In the genomic region with DNA sequence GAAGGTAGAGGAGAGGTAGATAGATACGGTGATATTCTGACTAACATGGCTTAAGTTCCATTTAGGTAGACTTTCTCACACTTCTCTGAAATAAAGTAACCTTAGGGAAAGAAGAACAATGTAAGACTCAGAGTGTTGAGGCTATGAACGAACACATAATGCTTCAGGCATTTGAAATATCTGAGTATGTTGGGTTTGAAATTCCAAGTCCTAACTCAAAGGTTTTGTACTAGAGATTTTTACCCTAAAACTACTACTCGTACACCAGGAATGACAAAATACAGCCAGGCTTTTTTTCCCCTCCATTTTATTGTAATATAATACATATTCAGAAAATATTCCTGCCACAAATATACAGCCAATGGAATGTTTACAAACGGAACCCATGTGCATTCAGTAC, we compare ENCODE assay signal across 17 cellular contexts.
A peak's percentile ranks its signal among the peaks of the same experiment; 100 is the strongest.
DNase-seq lines count a peak whose midpoint lies in the region; ATAC-seq, FAIRE-seq and TF ChIP-seq lines count a peak whose summit lies in the region.
"Had no signal": no experiment of that assay in that cellular context is flagged by ENCODE, and none has a peak within 500 bp of the region (broad histone marks: within the 10 kb centered on the region; RNA-seq: fewer than 3 reads in every experiment).

No MANE protein-coding gene starts in this region.

- POLR2A ChIA-PET in IMR-90 (lab: Charles Lee; ENCODE audit: unreplicated experiment): no interaction called here

- intact Hi-C loops in IMR-90 (cut with micrococcal nuclease) (no loop called here), head of caudate nucleus (cut with DNase I) (no loop called here)

- CTCF ChIA-PET in IMR-90 (lab: Yijun Ruan, JAX): interaction anchor here (0.6 to 0.7 kb wide), 2 partner anchors 10 to 255 kb away, joined by 3 to 4 read pairs; no protein-coding TSS in a partner anchor

- H4K8ac ChIP-seq in IMR-90 (ENCODE audit: low read depth in 2 of 2, low read length in 2 of 2) (peak overlapping the region; percentile 48 to 80), mesenchymal stem cell (ENCODE audit: low read length) (no peak overlapping the region)

- H2AFZ ChIP-seq in IMR-90 (replicated peaks; ENCODE audit: low read length, poor library complexity) (peak overlapping the region; percentile 75), mesenchymal stem cell (ENCODE audit: low read depth, low read length) (no peak overlapping the region)

- H2BK120ac ChIP-seq in IMR-90 (ENCODE audit: low read depth, low read length) (peak overlapping the region; percentile 96), mesenchymal stem cell (ENCODE audit: low read depth, low read length) (no peak overlapping the region)

- peaks cover 3% of the 10 kb centered on the region; the same call in 1 of the 2 replicates for H3K9me1 ChIP-seq in IMR-90 (ENCODE audit: insufficient read depth, low read length)

- H3K56ac ChIP-seq in IMR-90 (ENCODE audit: extremely low read depth, insufficient read depth, low read length): no peak overlapping the region

- H4K5ac ChIP-seq in IMR-90 (ENCODE audit: low read depth, low read length): peak overlapping the region; percentile 22; the same call in 1 of the 2 replicates

- WGBS in IMR-90 (ENCODE audit: extremely low coverage in 2 of 2, insufficient read length in 1 of 2), 2 experiments: 40% methylated on average over 1 of the region's 4 CpGs; no CpG with 5 or more reads in 1 of the 2 experiments
- WGBS in mesenchymal stem cell: 40% methylated on average over 3 of the region's 4 CpGs

- H3K14ac ChIP-seq in IMR-90 (replicated peaks; ENCODE audit: low read depth, low read length) (peak overlapping the region; percentile 82; the same call in 1 of the 2 replicates), mesenchymal stem cell (ENCODE audit: low read length in 2 of 2) (no peak overlapping the region)

- H3K9me3 ChIP-seq in IMR-90 (ENCODE audit: control insufficient read depth, insufficient read depth, low read length) (no peaks in the 10 kb centered on the region), mesenchymal stem cell (ENCODE audit: control insufficient read depth, low read length) (no peaks in the 10 kb centered on the region), right atrium auricular region (no peaks in the 10 kb centered on the region)
- H3K9me3 ChIP-seq: colonic mucosa, esophagus muscularis mucosa had no signal

- TF ChIP-seq POLR2A in IMR-90 (IDR thresholded peaks at IDR 0.05; ENCODE audit: low read depth, low read length): no peak

- H2BK15ac ChIP-seq in IMR-90 (ENCODE audit: low read depth, low read length): peak overlapping the region; percentile 85; the same call in 2 of the 3 replicates
- no peak overlapping the region for H2BK15ac ChIP-seq in mesenchymal stem cell (ENCODE audit: low read depth, poor library complexity, severe bottlenecking)

- H2BK12ac ChIP-seq in mesenchymal stem cell (ENCODE audit: low read length in 2 of 2): no peak overlapping the region

- TF ChIP-seq RAD21 in IMR-90 (IDR thresholded peaks at IDR 0.05; ENCODE audit: low read length): no peak

- BruUV-seq in IMR-90 (replicated peaks; lab: Mats Ljungman, UMichigan): no TSS peak

- H2BK5ac ChIP-seq in IMR-90 (ENCODE audit: low read depth, low read length, poor library complexity, severe bottlenecking) (peak overlapping the region; percentile 97), mesenchymal stem cell (ENCODE audit: low read depth, low read length, poor library complexity, severe bottlenecking) (no peak overlapping the region)

- dilution Hi-C loops in IMR-90 (cut with HindIII; ENCODE audit: low sequenced_read_pairs, unreplicated experiment): no loop called here

- no peak overlapping the region for H3K4me3 ChIP-seq in IMR-90 (ENCODE audit: insufficient read depth, low read depth, low read length)
- no peak overlapping the region for H3K4me3 ChIP-seq in bronchial epithelial cell (ENCODE audit: low read depth, low read length)
- H3K4me3 ChIP-seq in mesenchymal stem cell (ENCODE audit: insufficient read depth in 1 of 2, low read depth in 1 of 2, low read length in 2 of 2): no peak overlapping the region
- no peak overlapping the region for H3K4me3 ChIP-seq in right atrium auricular region
- H3K4me3 ChIP-seq: colonic mucosa, esophagus muscularis mucosa had no signal

- peak overlapping the region; percentile 76; the same call in 1 of the 2 replicates for H4K91ac ChIP-seq in IMR-90 (ENCODE audit: insufficient read depth, low read depth, low read length)
- no peak overlapping the region for H4K91ac ChIP-seq in mesenchymal stem cell (ENCODE audit: low read length)

- H3K23ac ChIP-seq in IMR-90 (ENCODE audit: low read depth, low read length) (0 out of 2 replicates have a peak overlapping the region, but pooled peaks have one; percentile 66), mesenchymal stem cell (ENCODE audit: low read length in 2 of 2) (no peak overlapping the region)

- TF ChIP-seq CTCF in IMR-90 (conservative IDR thresholded peaks at IDR 0.05; ENCODE audit: low read depth, low read length): no peak
- no peak for TF ChIP-seq CTCF in bronchial epithelial cell (IDR thresholded peaks at IDR 0.05; ENCODE audit: insufficient read depth, low read length, severe bottlenecking)
- TF ChIP-seq CTCF in right atrium auricular region (IDR thresholded peaks at IDR 0.05): no peak

- H3K4ac ChIP-seq in IMR-90 (ENCODE audit: low read depth, low read length): peak overlapping the region; percentile 92; the same call in 1 of the 2 replicates
- H3K4ac ChIP-seq in mesenchymal stem cell (ENCODE audit: low read depth in 1 of 2, low read length in 2 of 2): no peak overlapping the region

- H3K36me3 ChIP-seq in IMR-90 (ENCODE audit: control insufficient read depth, insufficient read depth, low read length) (no peaks in the 10 kb centered on the region), bronchial epithelial cell (ENCODE audit: control insufficient read depth, insufficient read depth, low read length) (no peaks in the 10 kb centered on the region), mesenchymal stem cell (ENCODE audit: control insufficient read depth in 1 of 2, insufficient read depth in 2 of 2, low read depth in 1 of 2, low read length in 2 of 2) (no peaks in the 10 kb centered on the region), right atrium auricular region (no peaks in the 10 kb centered on the region)
- H3K36me3 ChIP-seq: colonic mucosa, esophagus muscularis mucosa had no signal

- in situ Hi-C loops in IMR-90 (cut with MboI; ENCODE audit: low sequenced_read_pairs): no loop called here

- no peak for FAIRE-seq in bronchial epithelial cell (lab: Jason Lieb, UNC)

- H3K4me2 ChIP-seq in IMR-90 (ENCODE audit: low read depth, low read length) (peak overlapping the region; percentile 64; the same call in 1 of the 2 replicates), mesenchymal stem cell (ENCODE audit: low read length, poor library complexity, severe bottlenecking) (no peak overlapping the region)

- DNase-seq in AG08395 (ENCODE audit: low spot score) (peak; percentile 80), IMR-90 (peak; percentile 69), bronchial epithelial cell (ENCODE audit: low read depth) (peak; percentile 15), mesenchymal stem cell (no peak), head of caudate nucleus (no peak), NCI-H345 (lab: John Stamatoyannopoulos, UW) (no peak), HUDEP-2 (lab: John Stamatoyannopoulos, UW; ENCODE audit: unreplicated experiment in 76 of 76) (no peak), right atrium auricular region (ENCODE audit: low spot score) (no peak)
- DNase-seq: activated CD4-positive, alpha-beta T cell treated with anti-CD3 and anti-CD28 coated beads for 36 hours; activated naive CD8-positive, alpha-beta T cell treated with anti-CD3 and anti-CD28 coated beads for 36 hours; colonic mucosa; DMS153; Karpas-422; NCI-H2029; NCI-H774; stimulated activated naive CD4-positive, alpha-beta T cell had no signal

- H2AK9ac ChIP-seq in IMR-90 (replicated peaks; ENCODE audit: low read depth, low read length, poor library complexity): no peak overlapping the region

- ATAC-seq in IMR-90 (ENCODE audit: low read depth): peak; percentile 77
- ATAC-seq: activated CD4-positive, alpha-beta T cell treated with anti-CD3 and anti-CD28 coated beads for 36 hours had no signal

- H3K27me3 ChIP-seq in IMR-90 (ENCODE audit: control insufficient read depth, insufficient read depth, low read length) (no peaks in the 10 kb centered on the region), bronchial epithelial cell (ENCODE audit: control insufficient read depth, insufficient read depth, low read length) (no peaks in the 10 kb centered on the region), mesenchymal stem cell (ENCODE audit: control insufficient read depth in 1 of 2, insufficient read depth in 1 of 2, low read length in 2 of 2) (no peaks in the 10 kb centered on the region), right atrium auricular region (no peaks in the 10 kb centered on the region)
- H3K27me3 ChIP-seq: colonic mucosa, esophagus muscularis mucosa had no signal

- no peaks in the 10 kb centered on the region for H4K20me1 ChIP-seq in IMR-90 (ENCODE audit: insufficient read depth, low read length)

- H3K4me1 ChIP-seq in IMR-90 (ENCODE audit: control insufficient read depth, insufficient read depth, low read length) (peaks cover 10% of the 10 kb centered on the region), mesenchymal stem cell (ENCODE audit: control insufficient read depth, insufficient read depth, low read depth, low read length) (peaks cover 6% of the 10 kb centered on the region), right atrium auricular region (no peaks in the 10 kb centered on the region)
- H3K4me1 ChIP-seq: colonic mucosa, esophagus muscularis mucosa had no signal

- H2BK20ac ChIP-seq in IMR-90 (ENCODE audit: low read depth, low read length): peak overlapping the region; percentile 91

- peak overlapping the region; percentile 91; the same call in 1 of the 2 replicates for H2AK5ac ChIP-seq in IMR-90 (ENCODE audit: low read depth, low read length)
- no peak overlapping the region for H2AK5ac ChIP-seq in mesenchymal stem cell (ENCODE audit: low read length, severe bottlenecking)

- peak overlapping the region; percentile 71; the same call in 1 of the 2 replicates for H3K27ac ChIP-seq in IMR-90 (ENCODE audit: insufficient read depth, low read length)
- H3K27ac ChIP-seq in mesenchymal stem cell (ENCODE audit: low read length, poor library complexity, severe bottlenecking): peak overlapping the region; percentile 81
- H3K27ac ChIP-seq in right atrium auricular region: no peak overlapping the region
- H3K27ac ChIP-seq: colonic mucosa, esophagus muscularis mucosa had no signal

- H3K9ac ChIP-seq in IMR-90 (ENCODE audit: low read depth, low read length) (peak overlapping the region; percentile 29; the same call in 1 of the 2 replicates), mesenchymal stem cell (ENCODE audit: low read length) (no peak overlapping the region)

- H3K79me1 ChIP-seq in IMR-90 (ENCODE audit: low read depth in 1 of 2, low read length in 2 of 2): no peaks in the 10 kb centered on the region
- no peaks in the 10 kb centered on the region for H3K79me1 ChIP-seq in mesenchymal stem cell (replicated peaks; ENCODE audit: low read length, poor library complexity, severe bottlenecking)

- H3K18ac ChIP-seq in IMR-90 (ENCODE audit: low read depth, low read length) (peak overlapping the region; percentile 74; the same call in 1 of the 2 replicates), mesenchymal stem cell (ENCODE audit: low read depth in 1 of 2, low read length in 2 of 2) (no peak overlapping the region)

TF ChIP-seq in IMR-90, 13 proteins besides CTCF, POLR2A, EP300 and RAD21 (continues in another document):
- no peak for TF ChIP-seq CEBPB (IDR thresholded peaks at IDR 0.05; ENCODE audit: low read depth, low read length)
- no peak for TF ChIP-seq SMC3 (IDR thresholded peaks at IDR 0.05; ENCODE audit: low read depth, low read length)

Comparison
In these comparisons a context has a peak if more than half of its experiments do, and no peak if none do; other contexts are left out.
1. DNase-seq: peak in AG08395 (single experiment), IMR-90 (single experiment) and bronchial epithelial cell (single experiment); none in mesenchymal stem cell (single experiment), head of caudate nucleus (0 of 42), NCI-H345 (single experiment), HUDEP-2 (0 of 76) and right atrium auricular region (single experiment).
2. H3K27ac ChIP-seq: peak in IMR-90 (single experiment) and mesenchymal stem cell (single experiment); none in right atrium auricular region (0 of 2).